Comparison of ENCODE assay signal across 10 cellular contexts in genomic region chr19:11154683-11155047, GRCh38. TPM values are rescaled to one million over a fixed set of nuclear protein-coding genes. Genes with fewer than 3 reads are reported as not detected.
DNase-seq lines count a peak whose midpoint lies in the region; ATAC-seq, FAIRE-seq and TF ChIP-seq lines count a peak whose summit lies in the region.
"Had no signal": no experiment of that assay in that cellular context is flagged by ENCODE, and none has a peak within 500 bp of the region (broad histone marks: within the 10 kb centered on the region; RNA-seq: fewer than 3 reads in every experiment).

No MANE protein-coding gene starts in this region.

- H3K36me3 Mint-ChIP-seq in CD4-positive, alpha-beta memory T cell = no peaks in the 10 kb centered on the region
- no peaks in the 10 kb centered on the region for H3K36me3 Mint-ChIP-seq in naive thymus-derived CD8-positive, alpha-beta T cell

- H3K4me3 Mint-ChIP-seq in CD4-positive, alpha-beta memory T cell = peak overlapping the region; percentile 80 to 88 (median 84)
- peak overlapping the region; percentile 56 to 93 (median 86) for H3K4me3 Mint-ChIP-seq in naive thymus-derived CD8-positive, alpha-beta T cell

- peak; percentile 11; the same call in 2 of the 3 replicates for ATAC-seq in K562
- ATAC-seq in naive thymus-derived CD8-positive, alpha-beta T cell = no peak

- H3K9me3 ChIP-seq in CD4-positive, alpha-beta memory T cell (ENCODE audit: control insufficient read depth in 1 of 2, low read length in 2 of 2) = no peaks in the 10 kb centered on the region
- no peaks in the 10 kb centered on the region for H3K9me3 ChIP-seq in K562 (replicated peaks; ENCODE audit: control insufficient read depth, insufficient read depth, low read depth, low read length)

- no peaks in the 10 kb centered on the region for H3K9me1 ChIP-seq in K562 (ENCODE audit: control insufficient read depth, insufficient read depth, low read length)

- no peak for FAIRE-seq in K562 (lab: Jason Lieb, UNC)
- FAIRE-seq: colon had no signal

- H3K4me2 ChIP-seq in KMS-11 = peak overlapping the region; percentile 77
- H3K4me2 ChIP-seq in K562 (ENCODE audit: insufficient read depth, low read length) = peak overlapping the region; percentile 97

- no peaks in the 10 kb centered on the region for H3K27me3 ChIP-seq in CD4-positive, alpha-beta memory T cell (ENCODE audit: insufficient read depth, low read length)
- H3K27me3 ChIP-seq in KMS-11 (ENCODE audit: insufficient read depth, low read depth) (no peaks in the 10 kb centered on the region), K562 (ENCODE audit: control insufficient read depth in 2 of 2, insufficient read depth in 2 of 2, low read length in 2 of 2) (no peaks in the 10 kb centered on the region)

- peaks cover 20% of the 10 kb centered on the region for H3K4me1 ChIP-seq in CD4-positive, alpha-beta memory T cell (ENCODE audit: insufficient read depth, low read length)
- H3K4me1 ChIP-seq in KMS-11 (ENCODE audit: low read depth, poor library complexity, severe bottlenecking) (peaks cover 13% of the 10 kb centered on the region), K562 (replicated peaks in 1 of 2; ENCODE audit: control insufficient read depth in 2 of 2, insufficient read depth in 2 of 2, low read length in 2 of 2) (peaks cover 14 to 16% of the 10 kb centered on the region in 2 experiments; a peak in 4 of 5 replicates)

- no peak overlapping the region for H2AFZ ChIP-seq in KMS-11 (ENCODE audit: low read depth)
- no peak overlapping the region for H2AFZ ChIP-seq in K562 (ENCODE audit: low read depth, low read length)

- POLR2A ChIA-PET in CD4-positive, alpha-beta memory T cell (lab: Charles Lee; ENCODE audit: partially characterized antibody) = interaction anchor here (2.4 kb wide), 1 partner anchor 226 kb away, joined by 6 read pairs; no protein-coding TSS in a partner anchor
- POLR2A ChIA-PET in K562 (lab: Yijun Ruan, JAX) = interaction anchor here (0.7 to 8.1 kb wide), 4 partner anchors 9 to 110 kb away, joined by 3 to 52 read pairs (median 6); no protein-coding TSS in a partner anchor
- POLR2A ChIA-PET in naive thymus-derived CD8-positive, alpha-beta T cell (lab: Charles Lee) = interaction anchor here (1.0 kb wide), 1 partner anchor 16 kb away, joined by 3 read pairs; no protein-coding TSS in a partner anchor

- TF ChIP-seq CTCF in KMS-11 (conservative IDR thresholded peaks at IDR 0.05; ENCODE audit: low read depth, low read length) = no peak
- TF ChIP-seq CTCF in K562 (IDR thresholded peaks at IDR 0.05 in 2 of 3, conservative IDR thresholded peaks at IDR 0.05 in 1 of 3; ENCODE audit: insufficient read depth in 2 of 3, low read depth in 1 of 3, low read length in 3 of 3) = no peak

- no peak for TF ChIP-seq EP300 in K562 (IDR thresholded peaks at IDR 0.05; ENCODE audit: low read length)

- H3K9ac ChIP-seq in KMS-11 = peak overlapping the region; percentile 81; the same call in 1 of the 2 replicates
- H3K9ac ChIP-seq in K562 (ENCODE audit: insufficient read depth in 1 of 2, low read depth in 2 of 2, low read length in 2 of 2) = peak overlapping the region; percentile 95 to 99

- TSS peak; percentile 56 for BruUV-seq in K562 (replicated peaks; lab: Mats Ljungman, UMichigan)

- no peak for DNase-seq in CD4-positive, alpha-beta memory T cell
- peak in 1 of 4 experiments; percentile 40 for DNase-seq in K562 (ENCODE audit: extremely low read depth in 1 of 4, low spot score in 3 of 4)
- DNase-seq in naive thymus-derived CD8-positive, alpha-beta T cell = no peak
- no peak for DNase-seq in AG08396 (ENCODE audit: low spot score)
- no peak for DNase-seq in SIG-M5 (lab: John Stamatoyannopoulos, UW)
- no peak for DNase-seq in HuH-7 (ENCODE audit: low spot score)
- no peak for DNase-seq in NCI-H69 (lab: John Stamatoyannopoulos, UW)
- DNase-seq: NCI-H1105 had no signal

- H3K36me3 ChIP-seq in CD4-positive, alpha-beta memory T cell (ENCODE audit: insufficient read depth, low read length) = no peaks in the 10 kb centered on the region
- H3K36me3 ChIP-seq in KMS-11 (ENCODE audit: insufficient read depth) = no peaks in the 10 kb centered on the region
- peaks cover 24% of the 10 kb centered on the region; the same call in 2 of the 3 replicates for H3K36me3 ChIP-seq in K562 (ENCODE audit: control insufficient read depth, insufficient read depth, low read length)

- intact Hi-C loops in CD4-positive, alpha-beta memory T cell (cut with micrococcal nuclease) = loop anchor here (1.0 kb wide), 1 partner anchor 281 kb away; the partner anchor contains the start of genes ODAD3 and PRKCSH
- intact Hi-C loops in K562 (cut with micrococcal nuclease) = loop anchor here (5.0 kb wide), 1 partner anchor 43 kb away; the partner anchor contains the start of gene KANK2

- H4K20me1 ChIP-seq in KMS-11 (ENCODE audit: insufficient read depth) (no peaks in the 10 kb centered on the region), K562 (replicated peaks; ENCODE audit: control insufficient read depth, insufficient read depth, low read length) (no peaks in the 10 kb centered on the region)

- CTCF ChIA-PET in CD4-positive, alpha-beta memory T cell (lab: Charles Lee; ENCODE audit: partially characterized antibody) = interaction anchor here (0.6 kb wide), 1 partner anchor 29 kb away, joined by 3 read pairs; no protein-coding TSS in a partner anchor
- CTCF ChIA-PET in K562 (lab: Yijun Ruan, JAX; ENCODE audit: low intra/inter-chr PET ratio) = no interaction called here

- peak overlapping the region in 5 of 7 donors; percentile 5 to 93 (median 51) for H3K27ac Mint-ChIP-seq in CD4-positive, alpha-beta memory T cell
- H3K27ac Mint-ChIP-seq in naive thymus-derived CD8-positive, alpha-beta T cell = peak overlapping the region in 4 of 10 donors; percentile 18 to 59 (median 37)

- WGBS in K562 (ENCODE audit: insufficient coverage, low coverage, missing lambda C conversion rate) = 0% methylated on average over 6 of the region's 6 CpGs

- TF ChIP-seq RAD21 in K562 (CRISPR knock-in tag; conservative IDR thresholded peaks at IDR 0.05 in 1 of 2, IDR thresholded peaks at IDR 0.05 in 1 of 2) = no peak

- no peak overlapping the region for H3K27ac ChIP-seq in CD4-positive, alpha-beta memory T cell (ENCODE audit: low read depth, low read length)
- H3K27ac ChIP-seq in KMS-11 = no peak overlapping the region
- H3K27ac ChIP-seq in K562 (ENCODE audit: extremely low read depth, low read depth, low read length) = peak overlapping the region; percentile 90

- H3K27me3 Mint-ChIP-seq in CD4-positive, alpha-beta memory T cell = no peaks in the 10 kb centered on the region
- H3K27me3 Mint-ChIP-seq in naive thymus-derived CD8-positive, alpha-beta T cell = no peaks in the 10 kb centered on the region

- H3K9me3 Mint-ChIP-seq in CD4-positive, alpha-beta memory T cell = peaks cover 0 to 2% (median 0%) of the 10 kb centered on the region in 8 donors
- no peaks in the 10 kb centered on the region for H3K9me3 Mint-ChIP-seq in naive thymus-derived CD8-positive, alpha-beta T cell

- in situ Hi-C loops in K562 (cut with MboI) = no loop called here

- H3K79me2 ChIP-seq in KMS-11 (ENCODE audit: insufficient read depth, low read depth) = peaks cover 42% of the 10 kb centered on the region
- peaks cover 46% of the 10 kb centered on the region for H3K79me2 ChIP-seq in K562 (ENCODE audit: control insufficient read depth, insufficient read depth, low read length)

- no peak for TF ChIP-seq POLR2A in K562 (conservative IDR thresholded peaks at IDR 0.05)

- peak overlapping the region in 1 of 2 donors; percentile 84 for H3K4me3 ChIP-seq in CD4-positive, alpha-beta memory T cell (ENCODE audit: low read length in 2 of 2)
- no peak overlapping the region for H3K4me3 ChIP-seq in KMS-11 (IDR thresholded peaks at IDR 0.05; ENCODE audit: insufficient read depth, low read depth, low read length)
- peak overlapping the region; percentile 92 for H3K4me3 ChIP-seq in K562

- H3K4me1 Mint-ChIP-seq in CD4-positive, alpha-beta memory T cell = peaks cover 7 to 19% (median 14%) of the 10 kb centered on the region in 4 donors
- peaks cover 9 to 18% (median 16%) of the 10 kb centered on the region in 4 donors for H3K4me1 Mint-ChIP-seq in naive thymus-derived CD8-positive, alpha-beta T cell

RNA-seq across cellular contexts. Expression of gene SPC24, which starts 0.9 kb away (rescaled TPM):
- 1 to 10 TPM in 1 of 2 experiments, under 1 TPM in 1; 0.84 to 1.9 TPM for total RNA-seq in CD4-positive, alpha-beta memory T cell
- under 1 TPM in 1 of 2 donors, not detected in 1; 0.32 TPM for polyA plus RNA-seq in CD4-positive, alpha-beta memory T cell
- total RNA-seq in K562 (2011; cell fraction: chromatin; rRNA removed; ENCODE audit: low replicate concordance) = 42.4 and 88.4 TPM in 2 replicates
- 65.7 and 76.1 TPM in 2 replicates for total RNA-seq in K562 (2011; cell fraction: nucleolus; rRNA removed)
- total RNA-seq in K562 (2011; cell fraction: nucleoplasm; rRNA removed) = 69.6 and 78.4 TPM in 2 replicates
- total RNA-seq in K562 (2014; rRNA removed) (154 and 188 TPM in 2 replicates), K562 (2014; rRNA removed; fragmentation: Illumina TruSeq; extraction: Trizol) (72.8 and 75.2 TPM in 2 replicates), K562 (2015; rRNA removed; fragmentation: Illumina TruSeq; extraction: Trizol) (82.0 and 82.5 TPM in 2 replicates), K562 (2021) (106 and 111 TPM in 2 replicates)
- polyA plus RNA-seq in K562 (2011; rRNA removed) (44.3 and 52.6 TPM in 2 replicates), K562 (2014; fragmentation: Illumina TruSeq; extraction: Trizol) (39.1 and 41.6 TPM in 2 replicates), K562 (2014; fragmentation: Nextera tagmentation; extraction: Ambion mirVana) (10 to 100 TPM; 18.2 to 26.8 TPM), K562 (2014; rRNA removed) (60.9 and 66.7 TPM in 2 replicates)
- 44.2 and 55.5 TPM in 2 replicates for polyA plus RNA-seq in K562 (2011; cell fraction: cytosol; rRNA removed)
- polyA plus RNA-seq in K562 (2011; cell fraction: nucleus; rRNA removed) = 63.2 and 80.4 TPM in 2 replicates
- polyA plus RNA-seq in K562 (2012) = 45.4 and 60.6 TPM in 2 replicates
- 102 and 155 TPM in 2 replicates for polyA minus RNA-seq in K562 (2011; rRNA and poly(A)+ RNA removed)
- polyA minus RNA-seq in K562 (2011; cell fraction: cytosol; rRNA and poly(A)+ RNA removed) = 81.5 and 101 TPM in 2 replicates
- polyA minus RNA-seq in K562 (2011; cell fraction: nucleus; rRNA and poly(A)+ RNA removed) = 28.3 and 31.5 TPM in 2 replicates
- 1 to 10 TPM; 1.5 to 1.7 TPM for total RNA-seq in naive thymus-derived CD8-positive, alpha-beta T cell
- under 1 TPM in 2 of 3 donors, not detected in 1; 0.16 to 0.47 TPM for polyA plus RNA-seq in naive thymus-derived CD8-positive, alpha-beta T cell

RNA-seq across cellular contexts. Expression of gene KANK2, which starts 42.7 kb away (rescaled TPM):
- under 1 TPM; 0.39 to 0.52 TPM for total RNA-seq in CD4-positive, alpha-beta memory T cell
- polyA plus RNA-seq in CD4-positive, alpha-beta memory T cell = under 1 TPM in 1 of 2 donors, not detected in 1; 0.17 TPM
- 29.2 and 60.7 TPM in 2 replicates for total RNA-seq in K562 (2011; cell fraction: chromatin; rRNA removed; ENCODE audit: low replicate concordance)
- 29.0 and 31.2 TPM in 2 replicates for total RNA-seq in K562 (2011; cell fraction: nucleolus; rRNA removed)
- total RNA-seq in K562 (2011; cell fraction: nucleoplasm; rRNA removed) = 30.1 and 39.5 TPM in 2 replicates
- total RNA-seq in K562 (2014; rRNA removed) (32.2 and 41.2 TPM in 2 replicates), K562 (2014; rRNA removed; fragmentation: Illumina TruSeq; extraction: Trizol) (12.7 and 13.9 TPM in 2 replicates), K562 (2015; rRNA removed; fragmentation: Illumina TruSeq; extraction: Trizol) (19.8 and 21.3 TPM in 2 replicates), K562 (2021) (36.0 and 37.5 TPM in 2 replicates)
- polyA plus RNA-seq in K562 (2011; rRNA removed) (10.8 and 13.5 TPM in 2 replicates), K562 (2014; fragmentation: Illumina TruSeq; extraction: Trizol) (47.7 and 47.8 TPM in 2 replicates), K562 (2014; fragmentation: Nextera tagmentation; extraction: Ambion mirVana) (1 to 10 TPM; 4.4 to 5.6 TPM), K562 (2014; rRNA removed) (17.4 and 24.6 TPM in 2 replicates)
- polyA plus RNA-seq in K562 (2011; cell fraction: cytosol; rRNA removed) = 9.4 and 26.1 TPM in 2 replicates
- 15.1 and 27.0 TPM in 2 replicates for polyA plus RNA-seq in K562 (2011; cell fraction: nucleus; rRNA removed)
- 30.1 and 49.8 TPM in 2 replicates for polyA plus RNA-seq in K562 (2012)
- polyA minus RNA-seq in K562 (2011; rRNA and poly(A)+ RNA removed) = 7.2 and 12.8 TPM in 2 replicates
- 18.5 and 26.0 TPM in 2 replicates for polyA minus RNA-seq in K562 (2011; cell fraction: cytosol; rRNA and poly(A)+ RNA removed)
- polyA minus RNA-seq in K562 (2011; cell fraction: nucleus; rRNA and poly(A)+ RNA removed) = 6.7 and 6.9 TPM in 2 replicates
- total RNA-seq in naive thymus-derived CD8-positive, alpha-beta T cell = under 1 TPM; 0.23 to 0.36 TPM
- not detected for polyA plus RNA-seq in naive thymus-derived CD8-positive, alpha-beta T cell

Comparison
In these comparisons a context has a peak if more than half of its experiments do, and no peak if none do; other contexts are left out.
1. RNA of gene SPC24, which starts 0.9 kb away (total RNA-seq): 42.4 to 188 TPM in K562; 0.84 to 1.9 TPM in CD4-positive, alpha-beta memory T cell and 1.5 to 1.7 TPM in naive thymus-derived CD8-positive, alpha-beta T cell; every median in the first group is over 10 times any median in the second.
2. RNA of gene KANK2, which starts 42.7 kb away (total RNA-seq): 12.7 to 60.7 TPM in K562; 0.39 to 0.52 TPM in CD4-positive, alpha-beta memory T cell and 0.23 to 0.36 TPM in naive thymus-derived CD8-positive, alpha-beta T cell; every median in the first group is over 4 times any median in the second.